Comparison of ENCODE assay signal across 1 cellular context in genomic region chr13:79918620-79919019, GRCh38.
A peak's percentile ranks its signal among the peaks of the same experiment; 100 is the strongest.
TF ChIP-seq lines count a peak whose summit lies in the region.

No MANE protein-coding gene starts in this region.

TF ChIP-seq in HEK293, 187 proteins besides CTCF, POLR2A, EP300 and RAD21 (continued from another document and continues in another):
- TF ChIP-seq ZNF362 (tag by site-specific recombination; IDR thresholded peaks at IDR 0.05) (peak; percentile 56; the same call in 1 of the 2 replicates), WT1 (tag by site-specific recombination; IDR thresholded peaks at IDR 0.05) (peak; percentile 98), HOXD13 (CRISPR knock-in tag; IDR thresholded peaks at IDR 0.05; ENCODE audit: borderline replicate concordance) (peak; percentile 77), SETDB1 (IDR thresholded peaks at IDR 0.05; ENCODE audit: insufficient read length, low read length) (no peak), ZNF514 (tag by site-specific recombination; IDR thresholded peaks at IDR 0.05) (no peak), ZNF621 (tag by site-specific recombination; IDR thresholded peaks at IDR 0.05) (no peak), ZNF112 (tag by site-specific recombination; IDR thresholded peaks at IDR 0.05) (no peak), YY1 (tag by site-specific recombination; IDR thresholded peaks at IDR 0.05) (peak; percentile 62; the same call in 1 of the 2 replicates), ZNF707 (tag by site-specific recombination; IDR thresholded peaks at IDR 0.05) (no peak), ZNF146 (tag by site-specific recombination; IDR thresholded peaks at IDR 0.05) (peak; percentile 57; the same call in 1 of the 2 replicates), ZNF561 (tag by site-specific recombination; IDR thresholded peaks at IDR 0.05; ENCODE audit: borderline replicate concordance) (peak; percentile 99), ZNF549 (tag by site-specific recombination; IDR thresholded peaks at IDR 0.05) (no peak), ZNF433 (tag by site-specific recombination; IDR thresholded peaks at IDR 0.05; ENCODE audit: low read depth) (no peak), KLF8 (tag by site-specific recombination; IDR thresholded peaks at IDR 0.05) (0 out of 2 replicates have a peak, but pooled peaks have one; percentile 33), ZNF223 (tag by site-specific recombination; IDR thresholded peaks at IDR 0.05) (no peak), ZNF366 (tag by site-specific recombination; conservative IDR thresholded peaks at IDR 0.05) (peak; percentile 89), SALL2 (tag by site-specific recombination; IDR thresholded peaks at IDR 0.05; ENCODE audit: borderline replicate concordance) (no peak), GLI2 (tag by site-specific recombination; IDR thresholded peaks at IDR 0.05; ENCODE audit: borderline replicate concordance, low read depth) (peak; percentile 93), IKZF3 (tag by site-specific recombination; IDR thresholded peaks at IDR 0.05) (peak; percentile 92), MYNN (tag by site-specific recombination; IDR thresholded peaks at IDR 0.05; ENCODE audit: borderline replicate concordance) (no peak), ZNF449 (tag by site-specific recombination; IDR thresholded peaks at IDR 0.05) (peak; percentile 99), GFI1B (tag by site-specific recombination; IDR thresholded peaks at IDR 0.05) (peak; percentile 98), ZNF121 (tag by site-specific recombination; IDR thresholded peaks at IDR 0.05) (peak; percentile 86), ZNF202 (tag by site-specific recombination; IDR thresholded peaks at IDR 0.05; ENCODE audit: borderline replicate concordance) (no peak), ZNF843 (tag by site-specific recombination; IDR thresholded peaks at IDR 0.05) (peak; percentile 98), ZNF324 (tag by site-specific recombination; IDR thresholded peaks at IDR 0.05) (0 out of 2 replicates have a peak, but pooled peaks have one; percentile 65), GLI4 (tag by site-specific recombination; IDR thresholded peaks at IDR 0.05) (no peak), ZNF639 (tag by site-specific recombination; IDR thresholded peaks at IDR 0.05) (no peak), ZNF548 (tag by site-specific recombination; IDR thresholded peaks at IDR 0.05) (no peak), ATF2 (tag by site-specific recombination; IDR thresholded peaks at IDR 0.05; ENCODE audit: low read depth) (peak; percentile 67), PRDM6 (tag by site-specific recombination; IDR thresholded peaks at IDR 0.05) (peak; percentile 99), GLIS2 (tag by site-specific recombination; IDR thresholded peaks at IDR 0.05) (no peak), ZNF133 (tag by site-specific recombination; IDR thresholded peaks at IDR 0.05) (no peak), PRDM4 (tag by site-specific recombination; IDR thresholded peaks at IDR 0.05) (peak; percentile 97), ZNF155 (tag by site-specific recombination; IDR thresholded peaks at IDR 0.05) (no peak), TSHZ1 (tag by site-specific recombination; IDR thresholded peaks at IDR 0.05; ENCODE audit: borderline replicate concordance) (peak; percentile 96), ZNF785 (tag by site-specific recombination; IDR thresholded peaks at IDR 0.05) (no peak), ZBTB48 (tag by site-specific recombination; IDR thresholded peaks at IDR 0.05) (no peak), ZNF350 (tag by site-specific recombination; IDR thresholded peaks at IDR 0.05) (no peak), BCL11A (tag by site-specific recombination; IDR thresholded peaks at IDR 0.05; ENCODE audit: low read depth) (peak; percentile 76; the same call in 1 of the 2 replicates), ZEB2 (tag by site-specific recombination; IDR thresholded peaks at IDR 0.05) (peak; percentile 90), ZNF792 (tag by site-specific recombination; IDR thresholded peaks at IDR 0.05) (no peak), ZBTB26 (tag by site-specific recombination; optimal IDR thresholded peaks at IDR 0.05) (no peak), OVOL3 (tag by site-specific recombination; IDR thresholded peaks at IDR 0.05) (peak; percentile 87), ZNF692 (tag by site-specific recombination; IDR thresholded peaks at IDR 0.05) (no peak), KLF10 (tag by site-specific recombination; IDR thresholded peaks at IDR 0.05) (peak; percentile 84), ZNF394 (tag by site-specific recombination; IDR thresholded peaks at IDR 0.05; ENCODE audit: borderline replicate concordance) (peak; percentile 78), ZNF426 (tag by site-specific recombination; IDR thresholded peaks at IDR 0.05) (no peak), ZSCAN4 (tag by site-specific recombination; IDR thresholded peaks at IDR 0.05) (peak; percentile 53; the same call in 1 of the 2 replicates), TRIM28 (IDR thresholded peaks at IDR 0.05; ENCODE audit: borderline replicate concordance, low read length) (peak; percentile 95)
